ENCODE assay signal across 18 cellular contexts in the genomic region with DNA sequence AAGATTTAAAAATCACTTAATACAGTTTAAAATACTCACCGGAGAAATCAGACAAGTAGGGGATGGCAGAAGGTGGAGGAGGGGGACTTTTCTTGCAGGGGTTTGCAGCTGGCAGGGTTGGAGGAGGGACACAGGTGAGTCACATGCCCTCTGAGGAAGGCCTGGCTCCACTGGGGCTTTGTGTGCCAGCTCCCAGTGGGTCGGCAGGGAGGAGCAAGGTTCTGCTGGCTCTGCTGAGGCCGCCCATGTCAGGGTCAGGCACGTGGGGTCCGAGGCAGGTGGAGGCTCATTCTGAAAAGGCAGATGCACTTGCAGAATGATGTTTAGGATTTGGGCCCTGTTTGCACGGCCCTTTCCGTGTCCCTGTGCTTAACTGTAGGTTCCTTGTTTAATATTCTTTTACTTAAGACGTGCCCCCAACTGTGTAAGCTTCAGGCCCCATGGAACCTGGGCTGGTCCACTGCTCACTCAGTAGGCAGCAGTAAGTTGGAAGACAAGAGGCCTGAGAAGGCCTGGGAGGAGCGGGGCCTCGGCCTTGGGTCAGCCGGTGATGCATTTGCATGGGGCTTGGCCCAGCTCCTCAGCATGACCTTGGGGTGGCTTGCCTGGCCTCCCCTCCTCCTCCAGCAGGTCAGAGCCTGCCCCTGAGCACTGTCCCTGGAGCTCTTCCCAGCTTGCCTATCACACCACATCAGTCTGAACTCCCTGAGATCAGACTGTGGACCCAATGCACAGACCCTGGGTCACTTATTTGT.
"Had no signal": no experiment of that assay in that cellular context is flagged by ENCODE, and none has a peak within 500 bp of the region (broad histone marks: within the 10 kb centered on the region; RNA-seq: fewer than 3 reads in every experiment).

No MANE protein-coding gene starts in this region.

- H3K36me3 ChIP-seq: left lung, pancreas, prostate gland, right lobe of liver, thoracic aorta had no signal

- H3K27me3 ChIP-seq: pancreas, right lobe of liver had no signal

- H3K27ac ChIP-seq: coronary artery, foreskin keratinocyte, left lung, pancreas, prostate gland, right lobe of liver, thoracic aorta had no signal

- H3K4me1 ChIP-seq: foreskin keratinocyte, left lung, pancreas, prostate gland, right lobe of liver had no signal

- DNase-seq: effector CD4-positive, alpha-beta T cell; endodermal cell; erythroblast; foreskin keratinocyte; immature natural killer cell; naive thymus-derived CD4-positive, alpha-beta T cell; nucleus accumbens; stimulated activated CD4-positive, alpha-beta T cell treated with anti-CD3 and anti-CD28 coated beads, Interleukin-4, amount 100 ng/mL, for 1 hour; stimulated activated CD8-positive, alpha-beta memory T cell treated with anti-CD3 and anti-CD28 coated beads, Interleukin-4, amount 100 ng/mL, for 48 hours; stimulated activated naive B cell treated with anti-CD40 and anti-IgM and Interleukin-4, amounts not matched to agents 10 μg/mL and 1 μg/mL and 100 μg/mL, for 72 hours; stimulated activated naive CD8-positive, alpha-beta T cell treated with anti-CD3 and anti-CD28 coated beads, Interleukin-15, amount 100 ng/mL, for 72 hours; trophoblast cell had no signal

- H3K4me3 ChIP-seq: coronary artery, left lung, pancreas, prostate gland, right lobe of liver, thoracic aorta had no signal

- ATAC-seq: foreskin keratinocyte; left lung; naive thymus-derived CD4-positive, alpha-beta T cell; right lobe of liver; stimulated activated naive B cell treated with anti-CD40 and anti-IgM and Interleukin-4, amounts not matched to agents 10 μg/mL and 1 μg/mL and 100 μg/mL, for 72 hours; stimulated activated naive CD8-positive, alpha-beta T cell treated with anti-CD3 and anti-CD28 coated beads, Interleukin-15, amount 100 ng/mL, for 72 hours had no signal

- H3K9me3 ChIP-seq: left lung, pancreas, prostate gland, right lobe of liver, thoracic aorta had no signal
